Comparison of ENCODE assay signal across 20 cellular contexts in the genomic region with DNA sequence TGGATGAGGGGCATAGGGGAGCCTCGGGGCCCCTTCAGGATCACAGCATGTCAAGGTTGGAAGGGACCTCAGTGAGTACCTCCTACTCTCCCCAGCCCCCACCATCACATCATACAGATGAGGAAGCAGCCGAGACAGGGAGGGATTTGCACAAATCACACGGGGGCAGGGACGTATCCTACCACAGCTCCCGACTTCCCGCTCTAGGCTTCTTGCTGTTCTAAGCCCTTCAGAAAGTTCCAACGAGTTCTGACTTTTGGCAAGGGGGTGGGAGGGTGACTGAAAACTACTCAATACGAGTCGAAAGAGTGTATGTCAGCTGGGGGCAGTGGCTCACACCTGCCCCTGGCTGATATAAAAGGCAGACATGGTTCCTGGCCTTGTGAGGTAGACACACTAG.
"Had no signal": no experiment of that assay in that cellular context is flagged by ENCODE, and none has a peak within 500 bp of the region (broad histone marks: within the 10 kb centered on the region; RNA-seq: fewer than 3 reads in every experiment).

No MANE protein-coding gene starts in this region.

- FAIRE-seq: urothelium cell line had no signal

- H3K27me3 ChIP-seq: breast epithelium, esophagus squamous epithelium, sigmoid colon had no signal

- H3K9me3 ChIP-seq: breast epithelium, esophagus squamous epithelium, mucosa of descending colon, psoas muscle, sigmoid colon, thoracic aorta had no signal

- ATAC-seq: mucosa of descending colon; naive thymus-derived CD8-positive, alpha-beta T cell; psoas muscle had no signal

- H3K27me3 Mint-ChIP-seq: stimulated activated naive CD8-positive, alpha-beta T cell treated with anti-CD3 and anti-CD28 coated beads, Interleukin-15, Interleukin-2, amounts not matched to agents 100 ng/mL and 50 ng/mL, for 24 hours had no signal

- H3K36me3 ChIP-seq: breast epithelium, esophagus squamous epithelium, sigmoid colon, thoracic aorta had no signal

- H3K4me3 ChIP-seq: breast epithelium, esophagus squamous epithelium, lung, mucosa of descending colon, psoas muscle, sigmoid colon, thoracic aorta had no signal

- H3K9me3 Mint-ChIP-seq: activated naive CD8-positive, alpha-beta T cell treated with anti-CD3 and anti-CD28 coated beads, Interleukin-2, amount 10 ng/mL, durations not matched to agents 7 days and 5 days; immature natural killer cell; naive thymus-derived CD8-positive, alpha-beta T cell; stimulated activated naive CD8-positive, alpha-beta T cell treated with anti-CD3 and anti-CD28 coated beads, Interleukin-15, Interleukin-2, amounts not matched to agents 100 ng/mL and 50 ng/mL, for 24 hours had no signal

- DNase-seq: activated CD4-positive, alpha-beta T cell treated with anti-CD3 and anti-CD28 coated beads for 1 hour; activated CD4-positive, alpha-beta T cell treated with anti-CD3 and anti-CD28 coated beads, Interleukin-2, amount 50 U/mL, for 48 hours; activated gamma-delta T cell treated with Interleukin-2 at 50 U/mL for 16 hours; activated naive CD8-positive, alpha-beta T cell treated with anti-CD3 and anti-CD28 coated beads, Interleukin-2, amount 10 ng/mL, durations not matched to agents 7 days and 5 days; activated T-cell treated with anti-CD3 and anti-CD28 coated beads, Interleukin-2, amount 50 U/mL, for 48 hours; anterior cingulate cortex; esophagus squamous epithelium; foreskin fibroblast; immature natural killer cell; mucosa of descending colon; naive thymus-derived CD8-positive, alpha-beta T cell; nucleus accumbens; psoas muscle; sigmoid colon; stimulated activated CD4-positive, alpha-beta T cell treated with anti-CD3 and anti-CD28 coated beads, Interleukin-2, amount 100 ng/mL, for 48 hours had no signal

- H3K4me1 ChIP-seq: breast epithelium had no signal

- H3K27ac ChIP-seq: breast epithelium, esophagus squamous epithelium, psoas muscle, sigmoid colon, thoracic aorta had no signal

- H3K36me3 Mint-ChIP-seq: activated naive CD8-positive, alpha-beta T cell treated with anti-CD3 and anti-CD28 coated beads, Interleukin-2, amount 10 ng/mL, durations not matched to agents 7 days and 5 days; immature natural killer cell; naive thymus-derived CD8-positive, alpha-beta T cell had no signal

- H3K4me3 Mint-ChIP-seq: activated naive CD8-positive, alpha-beta T cell treated with anti-CD3 and anti-CD28 coated beads, Interleukin-2, amount 10 ng/mL, durations not matched to agents 7 days and 5 days; naive thymus-derived CD8-positive, alpha-beta T cell; stimulated activated naive CD8-positive, alpha-beta T cell treated with anti-CD3 and anti-CD28 coated beads, Interleukin-15, Interleukin-2, amounts not matched to agents 100 ng/mL and 50 ng/mL, for 24 hours had no signal

- H3K27ac Mint-ChIP-seq: activated naive CD8-positive, alpha-beta T cell treated with anti-CD3 and anti-CD28 coated beads, Interleukin-2, amount 10 ng/mL, durations not matched to agents 7 days and 5 days; stimulated activated naive CD8-positive, alpha-beta T cell treated with anti-CD3 and anti-CD28 coated beads, Interleukin-15, Interleukin-2, amounts not matched to agents 100 ng/mL and 50 ng/mL, for 24 hours had no signal
